15 cellular contexts compared by ENCODE assay signal in genomic region chr20:57445298-57445697, GRCh38. TPM values are rescaled to one million over a fixed set of nuclear protein-coding genes. Genes with fewer than 3 reads are reported as not detected.
DNase-seq lines count a peak whose midpoint lies in the region; ATAC-seq and TF ChIP-seq lines count a peak whose summit lies in the region.
"Had no signal": no experiment of that assay in that cellular context is flagged by ENCODE, and none has a peak within 500 bp of the region (broad histone marks: within the 10 kb centered on the region; RNA-seq: fewer than 3 reads in every experiment).

No MANE protein-coding gene starts in this region.

- ATAC-seq in heart right ventricle (peak in 7 of 8 donors; percentile 23 to 64 (median 43)), GM21360 (IDR thresholded peaks at IDR 0.05; ENCODE audit: unreplicated experiment) (no peak)
- ATAC-seq in stimulated activated naive B cell treated with anti-CD40 and anti-IgM and Interleukin-4, amounts not matched to agents 10 μg/mL and 1 μg/mL and 100 μg/mL, for 72 hours (replicated peaks): no peak
- ATAC-seq: mucosa of descending colon had no signal

- intact Hi-C loops in ascending aorta (cut with DNase I): loop anchor here (5.0 to 10.0 kb wide), 3 partner anchors 47 to 300 kb away; partner anchors contain the start of gene PMEPA1
- intact Hi-C loops in heart right ventricle (cut with DNase I): no loop called here

- DNase-seq in GM03348 (ENCODE audit: low spot score) (peak; percentile 77), ascending aorta (ENCODE audit: low spot score in 2 of 2) (peak; percentile 81 to 95), heart right ventricle (peak; percentile 41 to 81), MM.1S (no peak), COR-L47 (lab: John Stamatoyannopoulos, UW) (no peak)
- DNase-seq in stimulated activated naive B cell treated with anti-CD40 and anti-IgM and Interleukin-4, amounts not matched to agents 10 μg/mL and 1 μg/mL and 100 μg/mL, for 72 hours: no peak
- DNase-seq in activated T-cell treated with anti-CD3 and anti-CD28 coated beads, Interleukin-2, amount 50 U/mL, for 48 hours: no peak
- DNase-seq: activated CD8-positive, alpha-beta memory T cell treated with anti-CD3 and anti-CD28 coated beads, Interleukin-2, amount 50 U/mL, for 48 hours; dermis blood vessel endothelial cell; mucosa of descending colon; NCI-H1092; NCI-H2227 treated with DMSO at 0.1 percent for 48 hours; SW 1271 had no signal

- H3K4me3 Mint-ChIP-seq in stimulated activated naive B cell treated with anti-CD40 and anti-IgM and Interleukin-4, amounts not matched to agents 10 μg/mL and 1 μg/mL and 100 μg/mL, for 72 hours: no peak overlapping the region
- H3K4me3 Mint-ChIP-seq: activated naive CD8-positive, alpha-beta T cell had no signal

- no peak for TF ChIP-seq CTCF in ascending aorta (IDR thresholded peaks at IDR 0.05)
- no peak for TF ChIP-seq CTCF in heart right ventricle (IDR thresholded peaks at IDR 0.05)
- no peak for TF ChIP-seq CTCF in MM.1S (IDR thresholded peaks at IDR 0.05; ENCODE audit: low read length)

- no peaks in the 10 kb centered on the region for H3K9me2 ChIP-seq in MM.1S (replicated peaks; ENCODE audit: insufficient read depth, low read length)

- no peak overlapping the region for H3K9ac ChIP-seq in MM.1S (ENCODE audit: low read length)

- no peaks in the 10 kb centered on the region for H3F3A ChIP-seq in MM.1S (ENCODE audit: insufficient read depth, low read length)

- peaks cover 25 to 42% of the 10 kb centered on the region in 2 donors for H3K4me1 Mint-ChIP-seq in stimulated activated naive B cell treated with anti-CD40 and anti-IgM and Interleukin-4, amounts not matched to agents 10 μg/mL and 1 μg/mL and 100 μg/mL, for 72 hours

- no peaks in the 10 kb centered on the region for H3K36me3 Mint-ChIP-seq in stimulated activated naive B cell treated with anti-CD40 and anti-IgM and Interleukin-4, amounts not matched to agents 10 μg/mL and 1 μg/mL and 100 μg/mL, for 72 hours
- H3K36me3 Mint-ChIP-seq: activated naive CD8-positive, alpha-beta T cell had no signal

- peaks cover 26 to 46% of the 10 kb centered on the region in 2 donors for H3K4me1 ChIP-seq in ascending aorta
- peaks cover 6 to 59% (median 23%) of the 10 kb centered on the region in 9 donors for H3K4me1 ChIP-seq in heart right ventricle
- peaks cover 8% of the 10 kb centered on the region for H3K4me1 ChIP-seq in MM.1S (ENCODE audit: low read length)

- H4K20me1 ChIP-seq in MM.1S (ENCODE audit: insufficient read depth, low read length): no peaks in the 10 kb centered on the region

- no peak overlapping the region for H3K4me2 ChIP-seq in MM.1S (ENCODE audit: low read depth, low read length)

- H3K36me3 ChIP-seq in ascending aorta (no peaks in the 10 kb centered on the region), heart right ventricle (no peaks in the 10 kb centered on the region), MM.1S (replicated peaks; ENCODE audit: insufficient read depth, low read length) (no peaks in the 10 kb centered on the region)

- H3K9me3 ChIP-seq in ascending aorta (peaks cover 0 to 6% of the 10 kb centered on the region in 2 donors), heart right ventricle (peaks cover 0 to 15% (median 5%) of the 10 kb centered on the region in 11 donors), MM.1S (replicated peaks; ENCODE audit: insufficient read depth, low read length) (no peaks in the 10 kb centered on the region)
- H3K9me3 ChIP-seq: mucosa of descending colon had no signal

- H3K27me3 ChIP-seq in ascending aorta (no peaks in the 10 kb centered on the region), heart right ventricle (peaks cover 0 to 3% (median 0%) of the 10 kb centered on the region in 7 donors), MM.1S (replicated peaks; ENCODE audit: insufficient read depth, low read length) (no peaks in the 10 kb centered on the region)

- peaks cover 0 to 1% of the 10 kb centered on the region in 2 donors for H3K9me3 Mint-ChIP-seq in stimulated activated naive B cell treated with anti-CD40 and anti-IgM and Interleukin-4, amounts not matched to agents 10 μg/mL and 1 μg/mL and 100 μg/mL, for 72 hours

- H3K27ac ChIP-seq in ascending aorta: peak overlapping the region; percentile 62 to 67
- H3K27ac ChIP-seq in heart right ventricle: peak overlapping the region in 8 of 10 donors; percentile 32 to 86 (median 54)
- H3K27ac ChIP-seq in MM.1S (ENCODE audit: low read length): no peak overlapping the region

- 30 to 40% methylated on average over 10 of the region's 10 CpGs for whole genome bisulfite sequencing in heart right ventricle, 2 donors

- no peaks in the 10 kb centered on the region for H3K27me3 Mint-ChIP-seq in stimulated activated naive B cell treated with anti-CD40 and anti-IgM and Interleukin-4, amounts not matched to agents 10 μg/mL and 1 μg/mL and 100 μg/mL, for 72 hours
- H3K27me3 Mint-ChIP-seq: activated naive CD8-positive, alpha-beta T cell had no signal

- H3K27ac Mint-ChIP-seq in stimulated activated naive B cell treated with anti-CD40 and anti-IgM and Interleukin-4, amounts not matched to agents 10 μg/mL and 1 μg/mL and 100 μg/mL, for 72 hours: peak overlapping the region; percentile 56
- H3K27ac Mint-ChIP-seq: activated naive CD8-positive, alpha-beta T cell had no signal

- peak overlapping the region in 1 of 2 donors; percentile 10 for H3K4me3 ChIP-seq in ascending aorta
- H3K4me3 ChIP-seq in heart right ventricle: no peak overlapping the region
- no peak overlapping the region for H3K4me3 ChIP-seq in MM.1S (ENCODE audit: low read length)
- H3K4me3 ChIP-seq: mucosa of descending colon had no signal

- no peak overlapping the region for H2AFZ ChIP-seq in MM.1S (ENCODE audit: low read length)

- H3K79me2 ChIP-seq in MM.1S (ENCODE audit: low read length): no peaks in the 10 kb centered on the region

RNA-seq across cellular contexts. Expression of gene RBM38, which starts 54.1 kb away (rescaled TPM):
- total RNA-seq in ascending aorta (24.6 TPM), heart right ventricle (100 to 1,000 TPM in 1 of 10 donors, 10 to 100 TPM in 9; 35.5 to 119 (median 50.2) TPM)
- polyA plus RNA-seq in heart right ventricle: 100 to 1,000 TPM in 1 of 2 donors, 10 to 100 TPM in 1; 47.6 to 104 TPM

Comparison
In these comparisons a context has a peak if more than half of its experiments do, and no peak if none do; other contexts are left out.
1. DNase-seq: peak in GM03348 (single experiment), ascending aorta (2 of 2) and heart right ventricle (2 of 2); none in stimulated activated naive B cell treated with anti-CD40 and anti-IgM and Interleukin-4, amounts not matched to agents 10 μg/mL and 1 μg/mL and 100 μg/mL, for 72 hours (single experiment), MM.1S (single experiment), COR-L47 (single experiment) and activated T-cell treated with anti-CD3 and anti-CD28 coated beads, Interleukin-2, amount 50 U/mL, for 48 hours (0 of 2).
2. ATAC-seq: peak in heart right ventricle (7 of 8); none in stimulated activated naive B cell treated with anti-CD40 and anti-IgM and Interleukin-4, amounts not matched to agents 10 μg/mL and 1 μg/mL and 100 μg/mL, for 72 hours (0 of 2) and GM21360 (single experiment).